ENCODE assay signal across 21 cellular contexts in the genomic region with DNA sequence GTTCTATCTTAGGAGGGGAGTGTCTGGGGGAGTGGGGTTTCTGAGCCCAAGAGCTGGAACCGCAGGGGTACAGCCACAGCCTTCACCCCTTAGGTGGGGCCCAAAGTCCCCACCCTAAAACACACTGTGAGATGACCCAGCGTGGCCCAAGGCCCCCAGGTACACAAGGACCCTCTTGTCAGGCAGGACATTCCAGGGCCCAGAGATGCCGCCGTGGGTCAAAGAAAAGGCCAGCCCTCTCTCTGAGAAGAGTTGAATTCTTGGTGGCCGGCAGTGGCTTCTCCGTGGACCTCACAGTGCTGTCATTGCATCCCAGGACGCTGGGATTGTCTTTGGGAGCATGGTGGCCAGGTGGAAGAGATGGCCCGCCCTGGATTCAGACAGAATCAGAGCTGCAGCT.
"Had no signal": no experiment of that assay in that cellular context is flagged by ENCODE, and none has a peak within 500 bp of the region (broad histone marks: within the 10 kb centered on the region; RNA-seq: fewer than 3 reads in every experiment).

No MANE protein-coding gene starts in this region.

- DNase-seq: cerebellar nuclear complex; effector CD4-positive, alpha-beta T cell; left lung; mesendoderm; nephron progenitor cell; nucleus accumbens; ovary; psoas muscle; right cardiac atrium; small intestine; stimulated activated CD4-positive, alpha-beta T cell treated with anti-CD3 and anti-CD28 coated beads, Interleukin-12 subunit alpha, Interleukin-12 subunit beta, amount 100 ng/mL, for 4 hours; stimulated activated CD4-positive, alpha-beta T cell treated with anti-CD3 and anti-CD28 coated beads, Interleukin-1b, Interleukin-23, amount 100 ng/mL, for 48 hours; stimulated activated CD4-positive, alpha-beta T cell treated with anti-CD3 and anti-CD28 coated beads, Interleukin-4, amount 100 ng/mL, for 1 hour; stimulated activated CD8-positive, alpha-beta memory T cell treated with anti-CD3 and anti-CD28 coated beads, Interleukin-4, amount 100 ng/mL, for 48 hours; stimulated activated naive CD4-positive, alpha-beta T cell; stimulated activated naive CD8-positive, alpha-beta T cell treated with anti-CD3 and anti-CD28 coated beads, Interleukin-15, amount 100 ng/mL, for 72 hours; testis had no signal

- H3K4me1 ChIP-seq: left lung, psoas muscle, testis, tibial nerve, vagina had no signal

- H3K36me3 ChIP-seq: left lung, ovary, tibial nerve, vagina had no signal

- ATAC-seq: left lung; naive thymus-derived CD8-positive, alpha-beta T cell; psoas muscle; right cardiac atrium; stimulated activated naive CD8-positive, alpha-beta T cell treated with anti-CD3 and anti-CD28 coated beads, Interleukin-15, amount 100 ng/mL, for 72 hours had no signal

- H3K9me3 ChIP-seq: ovary, psoas muscle, testis, vagina had no signal

- H3K27me3 ChIP-seq: ovary, testis, vagina had no signal

- H3K27ac ChIP-seq: dorsolateral prefrontal cortex, left lung, ovary, psoas muscle, testis, tibial nerve, vagina had no signal

- H3K4me3 ChIP-seq: dorsolateral prefrontal cortex, left lung, ovary, psoas muscle, testis, tibial nerve, vagina had no signal
